ENCODE assay signal across 22 cellular contexts in the genomic region with DNA sequence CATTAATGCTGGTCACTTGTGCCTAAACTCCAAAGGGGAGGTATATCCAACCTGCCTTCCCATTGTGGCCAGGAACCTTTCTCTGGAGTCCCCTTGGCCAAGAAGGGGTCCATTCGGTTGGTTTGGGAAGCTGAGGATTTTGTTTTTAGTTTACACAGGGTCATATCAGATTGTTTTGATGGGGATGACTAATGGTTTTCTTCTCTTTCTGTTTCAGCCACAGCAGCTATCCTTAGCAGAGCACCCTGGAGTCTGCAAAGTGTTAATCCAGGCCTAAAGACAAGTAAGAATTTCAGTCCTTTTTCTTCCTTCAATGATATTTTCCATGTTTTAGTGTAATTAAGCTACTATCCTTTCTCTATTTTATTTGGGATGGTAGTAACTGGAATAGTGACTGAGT.
"Had no signal": no experiment of that assay in that cellular context is flagged by ENCODE, and none has a peak within 500 bp of the region (broad histone marks: within the 10 kb centered on the region; RNA-seq: fewer than 3 reads in every experiment).

No MANE protein-coding gene starts in this region.

- H3K4me1 ChIP-seq: Peyer's patch had no signal

- H3K27ac ChIP-seq: HL-60, PC-9, Peyer's patch had no signal

- H3K9me3 ChIP-seq: MG63, Peyer's patch, SK-N-SH had no signal

- H3K4me3 ChIP-seq: MG63, PC-9, Peyer's patch had no signal

- H3K27me3 ChIP-seq: MG63, Peyer's patch had no signal

- H3K36me3 ChIP-seq: MG63, Peyer's patch had no signal

- H3K9ac ChIP-seq: SK-N-SH had no signal

- DNase-seq: Karpas-422; KBM-7; MG63; NCI-H1092 treated with DMSO at 0.1 percent for 48 hours; NCI-H1436; NCI-H187; NCI-H2029; NCI-H2081 treated with DMSO at 0.1 percent for 48 hours; NCI-H2171 treated with DMSO at 0.1 percent for 48 hours; NCI-H510A; NCI-H524 treated with DMSO at 0.1 percent for 48 hours; NCI-H69; NCI-H774; NK-92 treated with Interleukin-12 subunit alpha and Interleukin-12 subunit beta, amount 100 ng/mL, for 24 hours; PC-9; Peyer's patch; SHP77 treated with DMSO at 0.1 percent for 48 hours; SK-N-SH; SW 1271; T-cell had no signal

- H3K4me2 ChIP-seq: PC-9, SK-N-SH had no signal

- ATAC-seq: Right ventricle myocardium inferior, T-cell had no signal

- H2AFZ ChIP-seq: PC-9 had no signal
